In genomic region chr1:148334339-148335130, GRCh38 we compare ENCODE assay signal across 8 cellular contexts.
DNase-seq lines count a peak whose midpoint lies in the region; ATAC-seq lines count a peak whose summit lies in the region.

No MANE protein-coding gene starts in this region.

- ATAC-seq in GM21737 (IDR thresholded peaks at IDR 0.05; ENCODE audit: unreplicated experiment): peak; percentile 67

- H3K36me3 ChIP-seq in KOPT-K1 (ENCODE audit: insufficient read depth, low read length): no peaks in the 10 kb centered on the region

- peaks cover 7% of the 10 kb centered on the region for H3K9me3 ChIP-seq in KOPT-K1 (ENCODE audit: insufficient read depth, low read length, poor library complexity, severe bottlenecking)

- H3K27ac ChIP-seq in KOPT-K1 (ENCODE audit: low read depth, low read length, poor library complexity, severe bottlenecking): peak overlapping the region; percentile 73

- DNase-seq in DMS53 treated with DMSO at 0.1 percent for 48 hours (lab: John Stamatoyannopoulos, UW; ENCODE audit: unreplicated experiment) (peak; percentile 93), SHP77 treated with DMSO at 0.1 percent for 48 hours (lab: John Stamatoyannopoulos, UW) (peak; percentile 97), germinal center (ENCODE audit: low spot score) (peak; percentile 30), nucleus accumbens (lab: John Stamatoyannopoulos, UW) (peak in 40 of 56 donors; percentile 5 to 78 (median 36)), superior temporal gyrus (ENCODE audit: extremely low spot score) (peak; percentile 71)
- peak; percentile 59 for DNase-seq in activated gamma-delta T cell treated with anti-CD3 and anti-CD28 coated beads, Interleukin-2, amount 50 U/mL, for 16 hours (ENCODE audit: low read depth)

Comparison
In these comparisons a context has a peak if more than half of its experiments do, and no peak if none do; other contexts are left out.
1. Peak in every context shown above with its lines: DNase-seq, ATAC-seq and H3K27ac ChIP-seq.
2. DNase-seq: peak in every context shown above with its lines; median percentile 97 in SHP77 treated with DMSO at 0.1 percent for 48 hours; 93 in DMS53 treated with DMSO at 0.1 percent for 48 hours; 71 in superior temporal gyrus; 59 in activated gamma-delta T cell treated with anti-CD3 and anti-CD28 coated beads, Interleukin-2, amount 50 U/mL, for 16 hours; 36 in nucleus accumbens; 30 in germinal center.